ENCODE assay signal across 1 cellular context in genomic region chr6:2977290-2977689, GRCh38.
TF ChIP-seq lines count a peak whose summit lies in the region.

No MANE protein-coding gene starts in this region.

TF ChIP-seq in IMR-90, 13 proteins besides CTCF, POLR2A, EP300 and RAD21:
- TF ChIP-seq SMC3 (IDR thresholded peaks at IDR 0.05; ENCODE audit: low read depth, low read length) (no peak), FOS (IDR thresholded peaks at IDR 0.05; ENCODE audit: low read depth, low read length) (no peak), CHD1 (IDR thresholded peaks at IDR 0.05; ENCODE audit: low read depth, low read length) (no peak), RFX5 (IDR thresholded peaks at IDR 0.05; ENCODE audit: low read depth, low read length) (no peak), MAZ (IDR thresholded peaks at IDR 0.05; ENCODE audit: borderline replicate concordance, low read depth, low read length) (no peak), BHLHE40 (IDR thresholded peaks at IDR 0.05; ENCODE audit: low read depth, low read length) (no peak), RCOR1 (IDR thresholded peaks at IDR 0.05; ENCODE audit: insufficient replicate concordance, low read length) (no peak)
